ENCODE assay signal across 28 cellular contexts in the genomic region with DNA sequence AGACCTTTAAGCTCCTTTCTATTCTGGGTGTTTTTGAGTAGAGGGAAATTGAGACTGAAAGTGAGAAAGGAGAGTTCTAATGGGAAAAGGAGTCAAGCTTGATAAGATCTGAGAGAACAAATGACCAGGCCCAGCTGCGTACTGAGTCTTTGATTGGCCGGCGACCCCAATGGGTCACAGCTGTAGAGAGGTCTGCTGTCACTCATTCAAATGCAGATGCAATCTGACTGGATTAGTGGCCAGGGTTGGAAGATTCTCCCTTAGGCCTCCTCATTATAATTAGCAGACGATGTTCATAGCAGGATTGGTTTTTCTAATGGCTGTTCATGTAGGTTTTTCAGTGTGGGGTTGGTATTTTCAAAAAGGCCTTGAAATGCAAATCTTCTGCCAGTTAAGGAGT.
"Had no signal": no experiment of that assay in that cellular context is flagged by ENCODE, and none has a peak within 500 bp of the region (broad histone marks: within the 10 kb centered on the region; RNA-seq: fewer than 3 reads in every experiment).

No MANE protein-coding gene starts in this region.

- H3K4me1 ChIP-seq: breast epithelium, colonic mucosa, Peyer's patch, SJCRH30 had no signal

- H3K27ac Mint-ChIP-seq: activated CD8-positive, alpha-beta T cell treated with anti-CD3 and anti-CD28 coated beads, Interleukin-2, amount 10 ng/mL, durations not matched to agents 7 days and 5 days; activated naive CD8-positive, alpha-beta T cell treated with anti-CD3 and anti-CD28 coated beads, Interleukin-2, amount 10 ng/mL, durations not matched to agents 7 days and 5 days; T-cell had no signal

- ATAC-seq: activated CD4-positive, CD25-positive, alpha-beta regulatory T cell treated with anti-CD3 and anti-CD28 coated beads, Interleukin-2, amount 50 U/mL, for 24 hours; activated CD8-positive, alpha-beta T cell treated with anti-CD3 and anti-CD28 coated beads, Interleukin-2, amount 10 ng/mL, durations not matched to agents 7 days and 5 days; T-cell had no signal

- H3K4me3 ChIP-seq: breast epithelium, colonic mucosa, Peyer's patch, SJCRH30 had no signal

- H3K36me3 Mint-ChIP-seq: activated naive CD8-positive, alpha-beta T cell treated with anti-CD3 and anti-CD28 coated beads, Interleukin-2, amount 10 ng/mL, durations not matched to agents 7 days and 5 days; T-cell had no signal

- H3K36me3 ChIP-seq: breast epithelium, colonic mucosa, Peyer's patch, SJCRH30 had no signal

- H3K4me3 Mint-ChIP-seq: activated CD8-positive, alpha-beta T cell treated with anti-CD3 and anti-CD28 coated beads, Interleukin-2, amount 10 ng/mL, durations not matched to agents 7 days and 5 days; activated naive CD8-positive, alpha-beta T cell treated with anti-CD3 and anti-CD28 coated beads, Interleukin-2, amount 10 ng/mL, durations not matched to agents 7 days and 5 days; T-cell had no signal

- H3K27me3 ChIP-seq: breast epithelium, colonic mucosa, Peyer's patch, SJCRH30 had no signal

- H3K9me3 Mint-ChIP-seq: activated naive CD8-positive, alpha-beta T cell treated with anti-CD3 and anti-CD28 coated beads, Interleukin-2, amount 10 ng/mL, durations not matched to agents 7 days and 5 days; T-cell had no signal

- H3K27ac ChIP-seq: breast epithelium, colonic mucosa, Peyer's patch, RWPE1, SJCRH30, VCaP had no signal

- DNase-seq: activated CD4-positive, alpha-beta T cell treated with anti-CD3 and anti-CD28 coated beads for 48 hours; activated CD4-positive, alpha-beta T cell treated with anti-CD3 and anti-CD28 coated beads, Interleukin-2, amount 50 U/mL, for 4 hours; activated CD8-positive, alpha-beta memory T cell treated with anti-CD3 and anti-CD28 coated beads, Interleukin-2, amount 50 U/mL, for 48 hours; activated CD8-positive, alpha-beta T cell treated with anti-CD3 and anti-CD28 coated beads, Interleukin-2, amount 10 ng/mL, durations not matched to agents 7 days and 5 days; activated naive CD4-positive, alpha-beta T cell treated with anti-CD3 and anti-CD28 coated beads, Interleukin-2, amount 50 U/mL, for 16 hours; activated naive CD8-positive, alpha-beta T cell treated with anti-CD3 and anti-CD28 coated beads, Interleukin-2, amount 10 ng/mL, durations not matched to agents 7 days and 5 days; activated T-cell treated with anti-CD3 and anti-CD28 coated beads, Interleukin-2, amount 50 U/mL, for 1 hour; aorta; caudate nucleus; colonic mucosa; NCI-H1092; NCI-H1417; NCI-H1930; NCI-H2107; NCI-H2171 treated with DMSO at 0.1 percent for 48 hours; NCI-H226; NCI-H526; NCI-H774; Peyer's patch; Right ventricle myocardium superior; SJCRH30; T-cell; T-helper 2 cell; T1000 had no signal

- H3K9me3 ChIP-seq: breast epithelium, colonic mucosa, Peyer's patch, SJCRH30 had no signal

- H3K4me1 Mint-ChIP-seq: activated naive CD8-positive, alpha-beta T cell treated with anti-CD3 and anti-CD28 coated beads, Interleukin-2, amount 10 ng/mL, durations not matched to agents 7 days and 5 days; T-cell had no signal
